ENCODE assay signal across 20 cellular contexts in the genomic region with DNA sequence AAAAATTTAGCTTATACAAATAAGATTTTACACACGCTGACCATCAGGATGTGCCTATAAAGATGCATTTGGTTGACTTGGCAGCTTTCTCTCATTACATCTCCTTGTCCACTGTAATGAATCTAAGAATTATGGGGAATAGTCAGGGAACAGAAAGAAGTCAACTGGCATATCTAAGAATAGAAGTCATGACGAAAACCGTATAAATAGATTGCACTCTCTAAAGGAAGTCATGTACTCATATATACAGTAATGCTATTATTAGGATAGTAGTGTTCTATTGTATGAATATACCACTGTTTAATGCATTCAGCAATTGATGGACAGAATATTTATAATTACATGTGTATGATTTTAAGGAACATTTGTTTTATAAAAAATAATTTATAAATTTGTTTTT.
"Had no signal": no experiment of that assay in that cellular context is flagged by ENCODE, and none has a peak within 500 bp of the region (broad histone marks: within the 10 kb centered on the region; RNA-seq: fewer than 3 reads in every experiment).

No MANE protein-coding gene starts in this region.

- H3K4me1 ChIP-seq: colonic mucosa, left lung, lower lobe of right lung had no signal

- H3K4me3 ChIP-seq: colonic mucosa, left lung, lower lobe of right lung, pancreas, skin epidermis had no signal

- ATAC-seq: foreskin keratinocyte, left lung, lower lobe of right lung, pancreas, sciatic nerve had no signal

- H3K27me3 ChIP-seq: colonic mucosa, foreskin keratinocyte, left lung, pancreas had no signal

- H3K27ac ChIP-seq: colonic mucosa, foreskin keratinocyte, left lung, lower lobe of right lung, pancreas, skin epidermis had no signal

- H3K9me3 ChIP-seq: colonic mucosa, left lung, lower lobe of right lung, pancreas had no signal

- DNase-seq: colonic mucosa; effector CD4-positive, alpha-beta T cell; endodermal cell; erythroblast; foreskin keratinocyte; head of caudate nucleus; hypothalamus; islet precursor cell; left lung; lower lobe of right lung; midbrain; naive B cell; occipital lobe; pancreas; retina; stimulated activated CD4-positive, alpha-beta T cell treated with anti-CD3 and anti-CD28 coated beads, Interleukin-2, amount 100 ng/mL, for 48 hours; stimulated activated naive CD4-positive, alpha-beta T cell treated with Interleukin-2 at 50 U/mL for 16 hours; trophoblast cell had no signal

- H3K36me3 ChIP-seq: colonic mucosa, left lung, lower lobe of right lung, pancreas had no signal
